In the genomic region with DNA sequence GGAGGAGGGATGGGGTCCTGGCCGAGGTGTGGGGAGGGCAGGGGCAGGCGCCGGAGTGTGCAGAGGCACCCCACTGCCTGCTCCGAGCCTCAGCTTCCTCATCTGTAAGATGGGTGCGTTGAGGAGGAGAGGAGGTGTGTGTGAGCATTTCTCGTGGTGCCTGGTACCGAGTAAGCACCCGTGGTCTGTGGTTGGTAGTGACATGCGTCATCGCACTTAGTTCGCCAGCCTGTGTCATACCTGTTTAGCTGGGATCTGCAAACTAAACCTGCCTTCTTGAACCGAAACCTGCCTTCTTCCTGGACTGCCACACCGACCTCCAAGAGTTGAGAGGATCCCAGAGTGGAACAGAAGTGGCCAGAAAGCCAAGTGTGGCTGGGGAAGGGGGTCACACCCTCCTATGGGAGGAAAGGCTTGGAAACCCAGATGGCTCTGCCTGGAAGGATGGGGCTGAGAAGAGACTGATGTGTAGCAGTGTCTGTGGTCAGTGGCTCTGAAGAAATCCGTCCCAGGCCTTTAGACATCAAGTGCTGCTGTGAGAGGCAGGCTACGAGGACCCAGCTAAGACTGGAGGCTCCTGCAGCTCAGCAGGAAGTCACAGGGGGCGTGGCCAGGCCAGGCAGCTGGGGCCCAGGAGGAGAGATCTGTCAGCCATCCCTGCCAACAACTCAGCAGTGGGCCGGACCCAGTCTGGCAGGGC, we compare ENCODE assay signal across 8 cellular contexts.
A peak's percentile ranks its signal among the peaks of the same experiment; 100 is the strongest.
DNase-seq lines count a peak whose midpoint lies in the region; ATAC-seq and TF ChIP-seq lines count a peak whose summit lies in the region.

No MANE protein-coding gene starts in this region.

- ATAC-seq in HG02588 (IDR thresholded peaks at IDR 0.05; ENCODE audit: unreplicated experiment): peak; percentile 62

- H4K20me1 ChIP-seq in hepatocyte (ENCODE audit: insufficient read depth, poor library complexity, severe bottlenecking): peaks cover 3% of the 10 kb centered on the region

- H3K79me2 ChIP-seq in hepatocyte: peaks cover 23% of the 10 kb centered on the region

- H3K27ac ChIP-seq in hepatocyte: peak overlapping the region; percentile 62

- no peaks in the 10 kb centered on the region for H3K9me3 ChIP-seq in hepatocyte (ENCODE audit: low read depth)

- no peak overlapping the region for H2AFZ ChIP-seq in hepatocyte

- no peaks in the 10 kb centered on the region for H3K9me2 ChIP-seq in hepatocyte (replicated peaks; ENCODE audit: insufficient read depth)

- H3K4me3 ChIP-seq in GM12864 (ENCODE audit: low read depth, low read length) (no peak overlapping the region), hepatocyte (no peak overlapping the region)

- peak overlapping the region; percentile 38 for H3K4me2 ChIP-seq in hepatocyte

- no peak for TF ChIP-seq CTCF in GM12864 (IDR thresholded peaks at IDR 0.05; ENCODE audit: low read depth, low read length, missing control alignments)
- no peak for TF ChIP-seq CTCF in hepatocyte (IDR thresholded peaks at IDR 0.05; ENCODE audit: poor library complexity)

- 79% methylated on average over 15 of the region's 17 CpGs for WGBS in hepatocyte (ENCODE audit: low lambda C conversion rate, missing lambda C conversion rate)

- no peaks in the 10 kb centered on the region for H3K36me3 ChIP-seq in hepatocyte (replicated peaks; ENCODE audit: insufficient read depth, low read depth)

- H3K4me1 ChIP-seq in hepatocyte (ENCODE audit: insufficient read depth): peaks cover 10% of the 10 kb centered on the region

- DNase-seq in GM12864 (ENCODE audit: low read depth) (peak; percentile 33), RPMI8226 (peak; percentile 7), hepatocyte (ENCODE audit: low spot score) (peak; percentile 76), NCI-H226 (no peak), superior temporal gyrus (ENCODE audit: extremely low spot score) (no peak)
- DNase-seq in activated naive CD4-positive, alpha-beta T cell treated with anti-CD3 and anti-CD28 coated beads, Interleukin-2, amount 50 U/mL, for 16 hours: peak; percentile 54
- peak; percentile 70 to 71 for DNase-seq in stimulated activated CD4-positive, alpha-beta T cell treated with anti-CD3 and anti-CD28 coated beads, Interleukin-2, amount 100 ng/mL, for 24 hours

- no peaks in the 10 kb centered on the region for H3K27me3 ChIP-seq in hepatocyte

Comparison
In these comparisons a context has a peak if more than half of its experiments do, and no peak if none do; other contexts are left out.
1. DNase-seq: peak in GM12864 (single experiment), RPMI8226 (single experiment), activated naive CD4-positive, alpha-beta T cell treated with anti-CD3 and anti-CD28 coated beads, Interleukin-2, amount 50 U/mL, for 16 hours (single experiment), hepatocyte (single experiment) and stimulated activated CD4-positive, alpha-beta T cell treated with anti-CD3 and anti-CD28 coated beads, Interleukin-2, amount 100 ng/mL, for 24 hours (2 of 2); none in NCI-H226 (single experiment) and superior temporal gyrus (single experiment).